ENCODE assay signal across 12 cellular contexts in genomic region chr2:230643576-230644291, GRCh38.
A peak's percentile ranks its signal among the peaks of the same experiment; 100 is the strongest.
DNase-seq lines count a peak whose midpoint lies in the region; ATAC-seq and TF ChIP-seq lines count a peak whose summit lies in the region.
"Had no signal": no experiment of that assay in that cellular context is flagged by ENCODE, and none has a peak within 500 bp of the region (broad histone marks: within the 10 kb centered on the region; RNA-seq: fewer than 3 reads in every experiment).

No MANE protein-coding gene starts in this region.

- peak; percentile 63 to 74 for DNase-seq in activated CD4-positive, alpha-beta T cell treated with anti-CD3 and anti-CD28 coated beads for 4 hours
- DNase-seq in activated CD4-positive, alpha-beta T cell treated with anti-CD3 and anti-CD28 coated beads, Interleukin-2, amount 50 U/mL, for 1 hour, result no peak
- DNase-seq in activated T-cell treated with anti-CD3 and anti-CD28 coated beads for 4 hours, result peak; percentile 50
- peak; percentile 47 to 87 for DNase-seq in lower leg skin (ENCODE audit: low spot score in 2 of 2)
- DNase-seq in testis, result peak; percentile 31
- no peak for DNase-seq in NCI-H345 treated with DMSO at 0.1 percent for 48 hours (lab: John Stamatoyannopoulos, UW; ENCODE audit: unreplicated experiment)
- DNase-seq in SHP77 treated with DMSO at 0.1 percent for 48 hours (lab: John Stamatoyannopoulos, UW), result no peak

- ATAC-seq in HG03565 (IDR thresholded peaks at IDR 0.05; ENCODE audit: unreplicated experiment), result peak; percentile 68
- ATAC-seq: A549 had no signal

- no peaks in the 10 kb centered on the region for H3K4me1 ChIP-seq in testis
- H3K4me1 ChIP-seq: A549 had no signal

- TF ChIP-seq CTCF in lower leg skin (IDR thresholded peaks at IDR 0.05) (no peak), testis (IDR thresholded peaks at IDR 0.05) (no peak)

- no peaks in the 10 kb centered on the region for H3K36me3 ChIP-seq in testis (ENCODE audit: low read depth, missing control alignments)
- H3K36me3 ChIP-seq: gastrocnemius medialis, SJSA1, tibial nerve had no signal

- H3K27ac ChIP-seq in testis, result no peak overlapping the region
- H3K27ac ChIP-seq: A549, gastrocnemius medialis, SJSA1 had no signal

- 64 to 69% methylated on average over 9 of the region's 9 CpGs for WGBS in lower leg skin, 2 donors
- 68 to 75% methylated on average over 9 of the region's 9 CpGs for WGBS in testis, 2 donors

- H3K4me3 ChIP-seq in lower leg skin (ENCODE audit: low read depth, poor library complexity, severe bottlenecking) (no peak overlapping the region), testis (no peak overlapping the region)
- H3K4me3 ChIP-seq: A549, gastrocnemius medialis, SJSA1, tibial nerve had no signal

- intact Hi-C loops in lower leg skin (cut with DNase I; ENCODE audit: low total_unique reads), result no loop called here
- intact Hi-C loops in testis (cut with DNase I; ENCODE audit: low total_unique reads), result no loop called here

- H3K9me3 ChIP-seq in testis, result no peaks in the 10 kb centered on the region
- H3K9me3 ChIP-seq: A549, gastrocnemius medialis, SJSA1, tibial nerve had no signal

- no peaks in the 10 kb centered on the region for H3K27me3 ChIP-seq in testis
- H3K27me3 ChIP-seq: gastrocnemius medialis, SJSA1, tibial nerve had no signal

- no peak for TF ChIP-seq POLR2A in lower leg skin (IDR thresholded peaks at IDR 0.05)
- TF ChIP-seq POLR2A in testis (IDR thresholded peaks at IDR 0.05), result no peak

Comparison
In these comparisons a context has a peak if more than half of its experiments do, and no peak if none do; other contexts are left out.
1. DNase-seq: peak in activated CD4-positive, alpha-beta T cell treated with anti-CD3 and anti-CD28 coated beads for 4 hours (2 of 2), activated T-cell treated with anti-CD3 and anti-CD28 coated beads for 4 hours (single experiment), lower leg skin (2 of 2) and testis (single experiment); none in activated CD4-positive, alpha-beta T cell treated with anti-CD3 and anti-CD28 coated beads, Interleukin-2, amount 50 U/mL, for 1 hour (single experiment), NCI-H345 treated with DMSO at 0.1 percent for 48 hours (single experiment) and SHP77 treated with DMSO at 0.1 percent for 48 hours (single experiment).